ENCODE assay signal across 8 cellular contexts in the genomic region with DNA sequence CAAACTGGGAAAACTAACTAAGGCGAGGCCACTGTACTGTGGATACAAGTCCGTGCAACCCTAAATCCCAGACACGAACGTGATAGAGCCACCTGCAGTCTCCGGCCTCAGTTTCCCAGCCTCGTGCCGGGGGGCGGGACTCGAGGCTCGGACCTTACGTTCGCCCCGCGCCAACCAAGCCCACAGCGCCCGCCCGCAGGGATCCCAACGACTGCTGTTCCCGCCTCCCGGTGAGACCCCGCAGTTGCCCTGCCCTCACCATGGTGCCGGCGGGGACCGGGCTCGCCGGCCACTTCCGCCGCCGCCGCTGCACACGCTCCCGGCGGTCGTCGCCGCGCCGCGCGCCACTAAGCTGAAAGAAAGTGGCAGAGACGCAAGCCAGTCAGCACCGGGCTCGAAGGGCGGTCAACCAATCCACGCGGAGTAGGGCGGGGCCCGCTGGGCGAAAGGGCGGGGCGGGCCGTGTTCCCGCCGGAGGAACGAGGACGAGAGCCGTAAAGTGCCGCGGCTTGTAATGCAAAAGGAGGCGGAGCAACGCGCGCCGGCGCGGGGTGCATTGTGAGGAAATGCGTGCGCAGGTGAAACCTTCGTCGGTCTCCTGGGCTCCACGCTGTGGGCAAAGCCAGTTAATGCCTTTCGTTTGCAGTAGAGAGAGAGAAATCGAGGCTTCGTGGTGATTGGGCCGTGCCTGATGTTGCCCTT. TPM values are rescaled to one million over a fixed set of nuclear protein-coding genes. Genes with fewer than 3 reads are reported as not detected.
DNase-seq lines count a peak whose midpoint lies in the region; TF ChIP-seq lines count a peak whose summit lies in the region.

A gene (minus strand): TSS at position 318 of the 702 bp plus-strand sequence. CDS start 56 bp downstream, at position 262.

- DNase-seq in COR-L47 (lab: John Stamatoyannopoulos, UW) (peak; percentile 99), GM20000 (ENCODE audit: low spot score) (peak; percentile 98), HT-29 (ENCODE audit: low spot score) (peak; percentile 96), lung microvascular endothelial cell (ENCODE audit: low read depth in 2 of 2) (peak; percentile 97 to 98)
- peak; percentile 99 for DNase-seq in NK-92 treated with Interleukin-12 subunit alpha and Interleukin-12 subunit beta, amount 100 ng/mL, for 24 hours (lab: John Stamatoyannopoulos, UW)
- DNase-seq in activated CD8-positive, alpha-beta memory T cell treated with anti-CD3 and anti-CD28 coated beads for 24 hours = peak; percentile 99
- DNase-seq in effector CD8-positive, alpha-beta T cell (lab: John Stamatoyannopoulos, UW) = peak; percentile 99
- peak; percentile 99 to 100 (median 99) for DNase-seq in stimulated activated CD4-positive, alpha-beta T cell treated with anti-CD3 and anti-CD28 coated beads, TNF-alpha, amount 100 ng/mL, for 48 hours (ENCODE audit: low read depth in 3 of 3)

- TF ChIP-seq CTCF in GM20000 (IDR thresholded peaks at IDR 0.05; ENCODE audit: extremely low read depth, missing control alignments) = peak; percentile 34

RNA-seq across cellular contexts. Expression of the gene that starts here (rescaled TPM):
- total RNA-seq in HT-29 (2014; rRNA removed; shearing (Covaris generic)) = 733 and 750 TPM in 2 replicates
- 86.1 and 110 TPM in 2 replicates for total RNA-seq in lung microvascular endothelial cell

Comparison
In these comparisons a context has a peak if more than half of its experiments do, and no peak if none do; other contexts are left out.
1. Peak in every context shown above with its lines: DNase-seq.